Comparison of ENCODE assay signal across 20 cellular contexts in the genomic region with DNA sequence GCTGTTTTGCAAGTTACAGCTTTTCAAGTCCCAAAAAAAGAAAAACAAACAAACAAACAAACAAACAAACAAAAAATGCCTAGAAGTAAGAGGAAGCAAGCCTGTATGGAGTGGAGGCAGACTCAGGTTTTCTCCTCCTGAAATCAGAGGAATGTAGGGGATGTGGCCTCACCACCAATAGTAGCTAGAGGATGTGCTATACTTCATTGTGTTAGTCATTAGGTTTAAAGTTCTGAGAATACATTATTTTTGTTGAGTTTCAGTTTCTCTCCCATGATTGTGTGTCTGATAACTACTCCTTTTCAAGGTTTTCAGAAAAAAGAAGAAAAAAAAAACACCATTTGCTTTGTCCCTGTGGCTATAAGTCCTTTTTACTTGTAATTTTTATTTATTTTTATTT.
DNase-seq lines count a peak whose midpoint lies in the region; ATAC-seq, FAIRE-seq and TF ChIP-seq lines count a peak whose summit lies in the region.
"Had no signal": no experiment of that assay in that cellular context is flagged by ENCODE, and none has a peak within 500 bp of the region (broad histone marks: within the 10 kb centered on the region; RNA-seq: fewer than 3 reads in every experiment).

No MANE protein-coding gene starts in this region.

- H3K27me3 ChIP-seq in esophagus muscularis mucosa, result no peaks in the 10 kb centered on the region
- H3K27me3 ChIP-seq: SJCRH30 had no signal

- H3K27me3 Mint-ChIP-seq in stimulated activated naive CD8-positive, alpha-beta T cell treated with anti-CD3 and anti-CD28 coated beads, Interleukin-15, amount 100 ng/mL, for 72 hours, result peaks cover 7% of the 10 kb centered on the region
- peaks cover 24% of the 10 kb centered on the region for H3K27me3 Mint-ChIP-seq in activated naive CD8-positive, alpha-beta T cell treated with anti-CD3 and anti-CD28 coated beads for 36 hours
- H3K27me3 Mint-ChIP-seq: CD8-positive, alpha-beta memory T cell; IgD-negative memory B cell had no signal

- H3K27ac ChIP-seq in esophagus muscularis mucosa (replicated peaks in 1 of 4), result no peak overlapping the region
- H3K27ac ChIP-seq: C4-2B, SJCRH30 had no signal

- H3K27ac Mint-ChIP-seq in stimulated activated naive CD8-positive, alpha-beta T cell treated with anti-CD3 and anti-CD28 coated beads, Interleukin-15, amount 100 ng/mL, for 72 hours, result no peak overlapping the region
- no peak overlapping the region for H3K27ac Mint-ChIP-seq in activated naive CD8-positive, alpha-beta T cell treated with anti-CD3 and anti-CD28 coated beads for 36 hours
- H3K27ac Mint-ChIP-seq: CD8-positive, alpha-beta memory T cell; IgD-negative memory B cell had no signal

- TF ChIP-seq EP300 in esophagus muscularis mucosa (IDR thresholded peaks at IDR 0.05), result no peak

- no peak overlapping the region for H3K4me3 ChIP-seq in esophagus muscularis mucosa
- H3K4me3 ChIP-seq: HAP-1, SJCRH30 had no signal

- H3K4me3 Mint-ChIP-seq in stimulated activated naive CD8-positive, alpha-beta T cell treated with anti-CD3 and anti-CD28 coated beads, Interleukin-15, amount 100 ng/mL, for 72 hours, result no peak overlapping the region
- no peak overlapping the region for H3K4me3 Mint-ChIP-seq in activated naive CD8-positive, alpha-beta T cell treated with anti-CD3 and anti-CD28 coated beads for 36 hours
- H3K4me3 Mint-ChIP-seq: CD8-positive, alpha-beta memory T cell; IgD-negative memory B cell had no signal

- no peak for FAIRE-seq in frontal cortex (lab: Jason Lieb, UNC)
- FAIRE-seq: A204.1, GM12891 had no signal

- ATAC-seq in stimulated activated naive CD8-positive, alpha-beta T cell treated with anti-CD3 and anti-CD28 coated beads, Interleukin-15, amount 100 ng/mL, for 72 hours, result peak; percentile 78
- ATAC-seq in stimulated activated naive CD8-positive, alpha-beta T cell treated with anti-CD3 and anti-CD28 coated beads, Interleukin-15, Interleukin-2, amounts not matched to agents 100 U/mL and 50 U/mL, for 24 hours, result no peak
- ATAC-seq in HG03565 (IDR thresholded peaks at IDR 0.05; ENCODE audit: unreplicated experiment), result peak; percentile 54
- ATAC-seq: Panc1 had no signal

- DNase-seq in stimulated activated naive CD8-positive, alpha-beta T cell treated with anti-CD3 and anti-CD28 coated beads, Interleukin-15, amount 100 ng/mL, for 72 hours, result no peak
- DNase-seq in stimulated activated naive CD8-positive, alpha-beta T cell treated with anti-CD3 and anti-CD28 coated beads, Interleukin-15, Interleukin-2, amounts not matched to agents 100 U/mL and 50 U/mL, for 24 hours, result no peak
- peak; percentile 0 for DNase-seq in activated naive CD8-positive, alpha-beta T cell treated with anti-CD3 and anti-CD28 coated beads for 36 hours
- DNase-seq in frontal cortex (ENCODE audit: low spot score in 2 of 2), result no peak
- no peak for DNase-seq in esophagus muscularis mucosa (ENCODE audit: extremely low spot score)
- DNase-seq in nucleus accumbens (lab: John Stamatoyannopoulos, UW), result no peak
- DNase-seq: Calu3; CD8-positive, alpha-beta memory T cell; DMS153; Karpas-422; NCI-H1417; NCI-H1694 treated with DMSO at 0.1 percent for 48 hours; SJCRH30 had no signal

- TF ChIP-seq POLR2A in esophagus muscularis mucosa (IDR thresholded peaks at IDR 0.05; ENCODE audit: low read depth), result no peak

- H3K4me1 Mint-ChIP-seq in stimulated activated naive CD8-positive, alpha-beta T cell treated with anti-CD3 and anti-CD28 coated beads, Interleukin-15, amount 100 ng/mL, for 72 hours, result peaks cover 6% of the 10 kb centered on the region
- no peaks in the 10 kb centered on the region for H3K4me1 Mint-ChIP-seq in activated naive CD8-positive, alpha-beta T cell treated with anti-CD3 and anti-CD28 coated beads for 36 hours
- H3K4me1 Mint-ChIP-seq: IgD-negative memory B cell had no signal

- H3K9me3 ChIP-seq in esophagus muscularis mucosa, result no peaks in the 10 kb centered on the region
- H3K9me3 ChIP-seq: HAP-1, SJCRH30 had no signal

- no peaks in the 10 kb centered on the region for H3K9me3 Mint-ChIP-seq in stimulated activated naive CD8-positive, alpha-beta T cell treated with anti-CD3 and anti-CD28 coated beads, Interleukin-15, amount 100 ng/mL, for 72 hours
- no peaks in the 10 kb centered on the region for H3K9me3 Mint-ChIP-seq in activated naive CD8-positive, alpha-beta T cell treated with anti-CD3 and anti-CD28 coated beads for 36 hours
- H3K9me3 Mint-ChIP-seq: CD8-positive, alpha-beta memory T cell; IgD-negative memory B cell had no signal

- H3K36me3 ChIP-seq in esophagus muscularis mucosa, result no peaks in the 10 kb centered on the region
- H3K36me3 ChIP-seq: HAP-1, SJCRH30 had no signal

- H3K4me1 ChIP-seq in esophagus muscularis mucosa, result no peaks in the 10 kb centered on the region
- H3K4me1 ChIP-seq: SJCRH30 had no signal

- no peaks in the 10 kb centered on the region for H3K36me3 Mint-ChIP-seq in activated naive CD8-positive, alpha-beta T cell treated with anti-CD3 and anti-CD28 coated beads for 36 hours
- H3K36me3 Mint-ChIP-seq: CD8-positive, alpha-beta memory T cell; IgD-negative memory B cell had no signal

- no peak for TF ChIP-seq CTCF in esophagus muscularis mucosa (IDR thresholded peaks at IDR 0.05)

- intact Hi-C loops in esophagus muscularis mucosa (cut with DNase I), result no loop called here
